Comparison of ENCODE assay signal across 8 cellular contexts in genomic region chrX:151753313-151754041, GRCh38. TPM values are rescaled to one million over a fixed set of nuclear protein-coding genes. Genes with fewer than 3 reads are reported as not detected.
DNase-seq lines count a peak whose midpoint lies in the region; ATAC-seq, FAIRE-seq and TF ChIP-seq lines count a peak whose summit lies in the region.

No MANE protein-coding gene starts in this region.

- in situ Hi-C loops in GM12878 (cut with MboI) = loop anchor here (5.0 to 10.0 kb wide), 2 partner anchors 889 to 1171 kb away; no protein-coding TSS in a partner anchor

- no TSS peak for BruUV-seq in GM12878 (replicated peaks; lab: Mats Ljungman, UMichigan)

- TF ChIP-seq EP300 in GM12878 (IDR thresholded peaks at IDR 0.05; ENCODE audit: borderline replicate concordance in 1 of 2, control insufficient read depth in 1 of 2, low read depth in 2 of 2, low read length in 2 of 2) = no peak

- H3K4me2 ChIP-seq in GM12878 (ENCODE audit: control insufficient read depth, insufficient read depth) = no peak overlapping the region

- H3K9me3 ChIP-seq in GM12878 (replicated peaks; ENCODE audit: control insufficient read depth, insufficient read depth, low read length) = no peaks in the 10 kb centered on the region

- intact Hi-C loops in GM12878 (cut with micrococcal nuclease; ENCODE audit: unreplicated experiment) = loop anchor here (1.0 to 10.0 kb wide), 3 partner anchors 880 to 1171 kb away; no protein-coding TSS in a partner anchor

- no peaks in the 10 kb centered on the region for H3K36me3 ChIP-seq in GM12878 (ENCODE audit: control insufficient read depth in 2 of 2, insufficient read depth in 2 of 2, low read length in 1 of 2)

- TF ChIP-seq CTCF in GM10266 (IDR thresholded peaks at IDR 0.05; ENCODE audit: control insufficient read depth, insufficient read depth, low read depth, missing control alignments) = peak; percentile 58
- TF ChIP-seq CTCF in GM12878 (IDR thresholded peaks at IDR 0.05 in 2 of 3, conservative IDR thresholded peaks at IDR 0.05 in 1 of 3; ENCODE audit: control insufficient read depth in 2 of 3, extremely low read depth in 1 of 3, insufficient read depth in 1 of 3, low read depth in 3 of 3, low read length in 3 of 3) = peak; percentile 75 to 83 (median 81)

- H4K20me1 ChIP-seq in GM12878 (ENCODE audit: control insufficient read depth, insufficient read depth) = no peaks in the 10 kb centered on the region

- H3K4me1 ChIP-seq in GM12878 (ENCODE audit: control insufficient read depth, insufficient read depth, low read length) = no peaks in the 10 kb centered on the region

- SMC1A ChIA-PET in GM12878 (lab: Charles Lee; ENCODE audit: uncharacterized antibody, unreplicated experiment) = interaction anchor here (0.5 to 1.6 kb wide), 6 partner anchors 9 to 1066 kb away, joined by 3 to 8 read pairs (median 4); no protein-coding TSS in a partner anchor

- peak; percentile 81 for TF ChIP-seq RAD21 in GM12878 (IDR thresholded peaks at IDR 0.05; ENCODE audit: insufficient read depth, low read depth, low read length)

- ATAC-seq in HG02763 (IDR thresholded peaks at IDR 0.05; ENCODE audit: unreplicated experiment) (peak; percentile 58), GM12878 (peak; percentile 98), HG03469 (IDR thresholded peaks at IDR 0.05; ENCODE audit: unreplicated experiment) (no peak)

- no peak overlapping the region for H3K27ac ChIP-seq in GM12878 (ENCODE audit: control insufficient read depth, insufficient read depth)
- no peak overlapping the region for H3K27ac ChIP-seq in substantia nigra (ENCODE audit: low read depth, low read length, poor library complexity, severe bottlenecking)

- no peaks in the 10 kb centered on the region; a peak in 1 of 4 replicates for H3K27me3 ChIP-seq in GM12878 (replicated peaks in 1 of 2; ENCODE audit: control insufficient read depth in 2 of 2, insufficient read depth in 2 of 2, low read length in 1 of 2)

- no peak for FAIRE-seq in GM12878 (lab: Jason Lieb, UNC)

- no peaks in the 10 kb centered on the region for H3K79me2 ChIP-seq in GM12878 (ENCODE audit: control insufficient read depth, insufficient read depth, low read length)

- CTCF ChIA-PET in GM12878 (lab: Yijun Ruan, JAX) = interaction anchor here (1.0 to 5.6 kb wide), 10 partner anchors 11 to 1067 kb away, joined by 3 to 55 read pairs (median 3); no protein-coding TSS in a partner anchor

- RAD21 ChIA-PET in GM12878 (lab: Charles Lee; ENCODE audit: unreplicated experiment) = interaction anchor here (4.3 kb wide), 1 partner anchor 879 kb away, joined by 23 read pairs; no protein-coding TSS in a partner anchor

- H3K4me3 ChIP-seq in GM12878 = no peak overlapping the region

- H3K9ac ChIP-seq in GM12878 (ENCODE audit: control insufficient read depth, insufficient read depth, low read length) = no peak overlapping the region

- TF ChIP-seq POLR2A in GM12878 (IDR thresholded peaks at IDR 0.05; ENCODE audit: low read depth, low read length) = no peak

- 13% methylated on average over 21 of the region's 22 CpGs for WGBS in GM12878 (ENCODE audit: insufficient coverage, insufficient replicate concordance, low lambda C conversion rate, missing lambda C conversion rate)

- no peak overlapping the region for H2AFZ ChIP-seq in GM12878 (ENCODE audit: control insufficient read depth, low read depth, low read length)

- DNase-seq in A172 (ENCODE audit: low spot score) (peak; percentile 40), GM10266 (ENCODE audit: extremely low spot score) (peak; percentile 9), NCI-H2171 treated with DMSO at 0.1 percent for 48 hours (lab: John Stamatoyannopoulos, UW) (peak; percentile 26), GM12878 (ENCODE audit: low read depth, low spot score) (no peak), iris pigment epithelial cell (ENCODE audit: low read depth) (peak; percentile 65), substantia nigra (lab: John Stamatoyannopoulos, UW) (peak in 37 of 49 donors; percentile 0 to 42 (median 13))

- POLR2A ChIA-PET in GM12878 (lab: Charles Lee) = no interaction called here

TF ChIP-seq in GM12878, 131 proteins besides CTCF, POLR2A, EP300 and RAD21:
- TF ChIP-seq CREB1 (IDR thresholded peaks at IDR 0.05; ENCODE audit: low read depth) (no peak), SMC3 (IDR thresholded peaks at IDR 0.05; ENCODE audit: borderline replicate concordance, low read length) (peak; percentile 40; the same call in 1 of the 2 replicates)

RNA-seq across cellular contexts. Expression of gene CNGA2, which starts 18.9 kb away (rescaled TPM):
- total RNA-seq in A172 (2014; rRNA removed; shearing (Covaris generic)) = not detected in 2 replicates
- total RNA-seq in GM12878 (2013; cell fraction: nucleolus; rRNA removed) = not detected in 2 replicates
- not detected in 2 replicates for total RNA-seq in GM12878 (2014; rRNA removed)
- total RNA-seq in GM12878 (2014; rRNA removed; fragmentation: Illumina TruSeq; extraction: Trizol) = not detected in 2 replicates
- not detected in 2 replicates for total RNA-seq in GM12878 (2021)
- not detected for polyA plus RNA-seq in GM12878 (2011; ENCODE audit: low read depth)
- not detected in 2 replicates for polyA plus RNA-seq in GM12878 (2011; rRNA removed)
- not detected in 2 replicates for polyA plus RNA-seq in GM12878 (2011; cell fraction: cytosol; rRNA removed)
- not detected in 2 replicates for polyA plus RNA-seq in GM12878 (2011; cell fraction: nucleus; rRNA removed)
- not detected in 2 replicates for polyA plus RNA-seq in GM12878 (2012)
- polyA plus RNA-seq in GM12878 (2014; fragmentation: Illumina TruSeq; extraction: Trizol) = not detected in 2 replicates
- not detected for polyA plus RNA-seq in GM12878 (2014; fragmentation: Nextera tagmentation; extraction: Ambion mirVana)
- polyA plus RNA-seq in GM12878 (2014; rRNA removed) = not detected in 2 replicates
- not detected for polyA plus RNA-seq in GM12878 (2016; fragmentation: Nextera tagmentation; extraction: Ambion mirVana)
- not detected in 2 replicates for polyA minus RNA-seq in GM12878 (2011; rRNA and poly(A)+ RNA removed)
- not detected in 2 replicates for polyA minus RNA-seq in GM12878 (2011; cell fraction: cytosol; rRNA and poly(A)+ RNA removed)
- not detected in 2 replicates for polyA minus RNA-seq in GM12878 (2011; cell fraction: nucleus; rRNA and poly(A)+ RNA removed)

RNA-seq across cellular contexts. Expression of gene FATE1, which starts 37.6 kb away (rescaled TPM):
- total RNA-seq in A172 (2014; rRNA removed; shearing (Covaris generic)) = not detected in 2 replicates
- not detected in 2 replicates for total RNA-seq in GM12878 (2013; cell fraction: nucleolus; rRNA removed)
- total RNA-seq in GM12878 (2014; rRNA removed) (not detected in 2 replicates), GM12878 (2014; rRNA removed; fragmentation: Illumina TruSeq; extraction: Trizol) (not detected in 2 replicates), GM12878 (2021) (not detected in 2 replicates)
- not detected for polyA plus RNA-seq in GM12878 (2011; ENCODE audit: low read depth)
- polyA plus RNA-seq in GM12878 (2011; rRNA removed) (not detected in 2 replicates), GM12878 (2014; fragmentation: Illumina TruSeq; extraction: Trizol) (not detected in 2 replicates), GM12878 (2014; fragmentation: Nextera tagmentation; extraction: Ambion mirVana) (not detected), GM12878 (2014; rRNA removed) (not detected in 2 replicates), GM12878 (2016; fragmentation: Nextera tagmentation; extraction: Ambion mirVana) (under 1 TPM; 0.26 to 0.28 TPM)
- polyA plus RNA-seq in GM12878 (2011; cell fraction: cytosol; rRNA removed) = 0.06 TPM in 1 of 2 replicates, not detected in the other
- polyA plus RNA-seq in GM12878 (2011; cell fraction: nucleus; rRNA removed) = not detected in 2 replicates
- polyA plus RNA-seq in GM12878 (2012) = not detected in 2 replicates
- polyA minus RNA-seq in GM12878 (2011; rRNA and poly(A)+ RNA removed) = not detected in 2 replicates
- polyA minus RNA-seq in GM12878 (2011; cell fraction: cytosol; rRNA and poly(A)+ RNA removed) = not detected in 2 replicates
- not detected in 2 replicates for polyA minus RNA-seq in GM12878 (2011; cell fraction: nucleus; rRNA and poly(A)+ RNA removed)

RNA-seq across cellular contexts. Expression of gene PRRG3, which starts 58.2 kb away (rescaled TPM):
- not detected in 2 replicates for total RNA-seq in A172 (2014; rRNA removed; shearing (Covaris generic))
- total RNA-seq in GM12878 (2013; cell fraction: nucleolus; rRNA removed) = not detected in 2 replicates
- not detected in 2 replicates for total RNA-seq in GM12878 (2014; rRNA removed)
- total RNA-seq in GM12878 (2014; rRNA removed; fragmentation: Illumina TruSeq; extraction: Trizol) = not detected in 2 replicates
- total RNA-seq in GM12878 (2021) = not detected in 2 replicates
- polyA plus RNA-seq in GM12878 (2011; ENCODE audit: low read depth) = not detected
- polyA plus RNA-seq in GM12878 (2011; rRNA removed) = not detected in 2 replicates
- polyA plus RNA-seq in GM12878 (2011; cell fraction: cytosol; rRNA removed) = not detected in 2 replicates
- polyA plus RNA-seq in GM12878 (2011; cell fraction: nucleus; rRNA removed) = not detected in 2 replicates
- polyA plus RNA-seq in GM12878 (2012) = not detected in 2 replicates
- not detected in 2 replicates for polyA plus RNA-seq in GM12878 (2014; fragmentation: Illumina TruSeq; extraction: Trizol)
- polyA plus RNA-seq in GM12878 (2014; fragmentation: Nextera tagmentation; extraction: Ambion mirVana) = under 1 TPM in 1 of 2 experiments, not detected in 1; under 0.01 TPM
- polyA plus RNA-seq in GM12878 (2014; rRNA removed) = not detected in 2 replicates
- not detected for polyA plus RNA-seq in GM12878 (2016; fragmentation: Nextera tagmentation; extraction: Ambion mirVana)
- not detected in 2 replicates for polyA minus RNA-seq in GM12878 (2011; rRNA and poly(A)+ RNA removed)
- not detected in 2 replicates for polyA minus RNA-seq in GM12878 (2011; cell fraction: cytosol; rRNA and poly(A)+ RNA removed)
- not detected in 2 replicates for polyA minus RNA-seq in GM12878 (2011; cell fraction: nucleus; rRNA and poly(A)+ RNA removed)
